1 cellular context compared by ENCODE assay signal in genomic region chr6:4788482-4788881, GRCh38.
TF ChIP-seq lines count a peak whose summit lies in the region.

No MANE protein-coding gene starts in this region.

TF ChIP-seq in GM23338, 12 proteins besides CTCF, POLR2A, EP300 and RAD21 (continued from another document):
- TF ChIP-seq NANOG (IDR thresholded peaks at IDR 0.05; ENCODE audit: borderline replicate concordance) (no peak), JUNB (IDR thresholded peaks at IDR 0.05; ENCODE audit: unreplicated experiment) (no peak), CREB1 (CRISPR knock-in tag; IDR thresholded peaks at IDR 0.05; ENCODE audit: low read depth) (no peak)
